ENCODE assay signal across 15 cellular contexts in genomic region chr12:6076340-6076739, GRCh38. TPM values are rescaled to one million over a fixed set of nuclear protein-coding genes. Genes with fewer than 3 reads are reported as not detected.
"Had no signal": no experiment of that assay in that cellular context is flagged by ENCODE, and none has a peak within 500 bp of the region (broad histone marks: within the 10 kb centered on the region; RNA-seq: fewer than 3 reads in every experiment).

No MANE protein-coding gene starts in this region.

- H3K36me3 Mint-ChIP-seq: activated CD4-positive, alpha-beta memory T cell treated with anti-CD3 and anti-CD28 coated beads for 36 hours; brain had no signal

- H3K9me3 Mint-ChIP-seq: activated CD4-positive, alpha-beta memory T cell treated with anti-CD3 and anti-CD28 coated beads for 36 hours; dendritic cell treated with granulocyte-macrophage colony-stimulating factor and Interleukin-4, amounts not matched to agents 40 ng/mL and 50 ng/mL, for 4 days; nephron progenitor cell had no signal

- H3K4me3 Mint-ChIP-seq: activated CD4-positive, alpha-beta memory T cell treated with anti-CD3 and anti-CD28 coated beads for 36 hours; brain; dendritic cell treated with granulocyte-macrophage colony-stimulating factor and Interleukin-4, amounts not matched to agents 40 ng/mL and 50 ng/mL, for 4 days; nephron progenitor cell had no signal

- H3K9me3 ChIP-seq: mucosa of descending colon had no signal

- DNase-seq: activated CD4-positive, alpha-beta memory T cell treated with anti-CD3 and anti-CD28 coated beads for 36 hours; activated T-cell treated with anti-CD3 and anti-CD28 coated beads, Interleukin-2, amount 50 U/mL, for 48 hours; amniotic stem cell; cerebellar nuclear complex; erythroblast; left cardiac atrium; mammary epithelial cell; mucosa of descending colon; nephron progenitor cell; stimulated activated CD4-positive, alpha-beta T cell treated with anti-CD3 and anti-CD28 coated beads, Interleukin-12 subunit alpha, Interleukin-12 subunit beta, amount 100 ng/mL, for 4 hours; stimulated activated naive CD4-positive, alpha-beta T cell treated with Interleukin-2 at 50 U/mL for 16 hours; T1000 had no signal

- H3K27ac Mint-ChIP-seq: activated CD4-positive, alpha-beta memory T cell treated with anti-CD3 and anti-CD28 coated beads for 36 hours; dendritic cell treated with granulocyte-macrophage colony-stimulating factor and Interleukin-4, amounts not matched to agents 40 ng/mL and 50 ng/mL, for 4 days; nephron progenitor cell had no signal

- FAIRE-seq: urothelium cell line had no signal

- ATAC-seq: left cardiac atrium, mucosa of descending colon had no signal

- H3K4me3 ChIP-seq: mucosa of descending colon had no signal

RNA-seq across cellular contexts. Expression of gene VWF, which starts 48.1 kb away (rescaled TPM):
- total RNA-seq: activated CD4-positive, alpha-beta memory T cell treated with anti-CD3 and anti-CD28 coated beads for 36 hours had no signal
